Comparison of ENCODE assay signal across 8 cellular contexts in the genomic region with DNA sequence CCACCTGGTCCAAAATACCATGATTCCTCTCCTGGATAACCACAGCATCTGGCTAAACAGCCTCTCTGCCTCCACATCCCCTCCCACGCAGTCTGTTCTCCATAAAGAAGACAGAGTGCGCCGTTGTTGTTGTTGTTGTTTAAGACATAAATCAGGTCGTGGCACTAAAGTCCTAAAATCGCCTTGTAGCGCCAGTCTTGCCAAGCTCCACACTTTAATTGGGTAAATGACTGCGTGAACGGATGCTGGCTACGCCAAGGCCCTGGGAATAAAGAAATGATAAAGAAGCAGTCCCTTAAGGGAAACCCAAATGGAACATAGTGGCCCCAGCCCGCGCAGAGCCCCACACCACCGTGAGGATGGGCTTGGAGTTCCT. TPM values are rescaled to one million over a fixed set of nuclear protein-coding genes. Genes with fewer than 3 reads are reported as not detected.
A peak's percentile ranks its signal among the peaks of the same experiment; 100 is the strongest.
DNase-seq lines count a peak whose midpoint lies in the region; TF ChIP-seq lines count a peak whose summit lies in the region.

No MANE protein-coding gene starts in this region.

- H3K27ac ChIP-seq in PC-9 (no peak overlapping the region), esophagus muscularis mucosa (replicated peaks in 1 of 4) (peak overlapping the region; percentile 79 to 89 (median 84)), prostate gland (peak overlapping the region; percentile 78 to 81)

- peak overlapping the region; percentile 61; the same call in 1 of the 2 replicates for H3K9ac ChIP-seq in ES-I3 (ENCODE audit: low read depth, low read length)

- CTCF ChIA-PET in PC-9 (lab: Charles Lee): no interaction called here

- TF ChIP-seq CTCF in PC-9 (conservative IDR thresholded peaks at IDR 0.05): no peak
- no peak for TF ChIP-seq CTCF in esophagus muscularis mucosa (IDR thresholded peaks at IDR 0.05)
- TF ChIP-seq CTCF in prostate gland (IDR thresholded peaks at IDR 0.05): no peak

- H3K79me2 ChIP-seq in PC-9 (ENCODE audit: low read depth): peaks cover 42% of the 10 kb centered on the region

- no peaks in the 10 kb centered on the region for H3F3A ChIP-seq in PC-9 (ENCODE audit: insufficient read depth, low read depth)

- H3K36me3 ChIP-seq in ES-I3 (ENCODE audit: insufficient read depth, low read length) (peaks cover 5% of the 10 kb centered on the region; the same call in 1 of the 2 replicates), PC-9 (ENCODE audit: low read depth) (no peaks in the 10 kb centered on the region), esophagus muscularis mucosa (no peaks in the 10 kb centered on the region), prostate gland (no peaks in the 10 kb centered on the region)

- POLR2A ChIA-PET in PC-9 (lab: Charles Lee; ENCODE audit: unreplicated experiment): interaction anchor here (0.6 to 0.8 kb wide), 3 partner anchors 41 to 1718 kb away, joined by 5 to 9 read pairs (median 6); no protein-coding TSS in a partner anchor

- H2AFZ ChIP-seq in PC-9: peak overlapping the region; percentile 96

- H3K4me1 ChIP-seq in ES-I3 (ENCODE audit: insufficient read depth, low read length) (peaks cover 7% of the 10 kb centered on the region; the same call in 1 of the 2 replicates), PC-9 (replicated peaks; ENCODE audit: insufficient read depth) (peaks cover 7% of the 10 kb centered on the region), esophagus muscularis mucosa (peaks cover 11 to 33% (median 23%) of the 10 kb centered on the region in 4 donors), prostate gland (replicated peaks) (no peaks in the 10 kb centered on the region)

- TF ChIP-seq EP300 in esophagus muscularis mucosa (IDR thresholded peaks at IDR 0.05): no peak

- no peaks in the 10 kb centered on the region for H3K9me2 ChIP-seq in PC-9 (ENCODE audit: insufficient read depth)

- no peaks in the 10 kb centered on the region for H3K9me3 ChIP-seq in ES-I3 (ENCODE audit: control insufficient read depth, insufficient read depth, low read length)
- H3K9me3 ChIP-seq in PC-9 (ENCODE audit: insufficient read depth, low read depth): no peaks in the 10 kb centered on the region
- H3K9me3 ChIP-seq in esophagus muscularis mucosa: no peaks in the 10 kb centered on the region
- H3K9me3 ChIP-seq in prostate gland: no peaks in the 10 kb centered on the region

- H3K4me3 ChIP-seq in PC-9: peak overlapping the region; percentile 98
- H3K4me3 ChIP-seq in esophagus muscularis mucosa: peak overlapping the region; percentile 87 to 99 (median 96)
- H3K4me3 ChIP-seq in prostate gland: peak overlapping the region; percentile 82 to 91

- H3K27me3 ChIP-seq in PC-9 (ENCODE audit: insufficient read depth, low read depth) (peaks cover 36% of the 10 kb centered on the region), esophagus muscularis mucosa (no peaks in the 10 kb centered on the region), prostate gland (replicated peaks; ENCODE audit: insufficient read depth) (no peaks in the 10 kb centered on the region)

- intact Hi-C loops in PC-9 (cut with micrococcal nuclease; ENCODE audit: unreplicated experiment) (no loop called here), esophagus muscularis mucosa (cut with DNase I) (no loop called here), prostate gland (cut with DNase I) (no loop called here)

- DNase-seq in PC-9 (no peak), esophagus muscularis mucosa (ENCODE audit: extremely low spot score) (no peak), prostate gland (ENCODE audit: low spot score) (no peak), OCI-M1 (lab: John Stamatoyannopoulos, UW) (no peak), DMS 273 (lab: John Stamatoyannopoulos, UW; ENCODE audit: unreplicated experiment) (no peak), GF-D8 (lab: John Stamatoyannopoulos, UW) (no peak), ecto neural progenitor cell (ENCODE audit: low spot score) (no peak)

- BruUV-seq in PC-9 (replicated peaks; lab: Mats Ljungman, UMichigan): no TSS peak

- peaks cover 3% of the 10 kb centered on the region; the same call in 1 of the 2 replicates for H4K20me1 ChIP-seq in PC-9 (ENCODE audit: insufficient read depth)

- 5% methylated on average over 12 of the region's 12 CpGs for WGBS in esophagus muscularis mucosa
- 1% methylated on average over 12 of the region's 12 CpGs for WGBS in prostate gland

- TF ChIP-seq POLR2A in esophagus muscularis mucosa (IDR thresholded peaks at IDR 0.05; ENCODE audit: low read depth) (no peak), prostate gland (IDR thresholded peaks at IDR 0.05) (no peak)

- H3K4me2 ChIP-seq in PC-9: peak overlapping the region; percentile 79

RNA-seq across cellular contexts. Expression of gene SFXN1, which starts 0.4 kb away (rescaled TPM):
- total RNA-seq in PC-9 (2021) (43.6 and 61.4 TPM in 2 replicates), esophagus muscularis mucosa (10 to 100 TPM; 11.2 to 18.1 (median 15.3) TPM), prostate gland (10 to 100 TPM; 35.6 to 44.3 TPM)

RNA-seq across cellular contexts. Expression of gene DRD1, which starts 34.0 kb away (rescaled TPM):
- total RNA-seq in PC-9 (2021) (not detected in 2 replicates), esophagus muscularis mucosa (under 1 TPM in 2 of 4 donors, not detected in 2; 0.06 TPM), prostate gland (under 1 TPM; 0.28 to 0.77 TPM)
